ENCODE assay signal across 20 cellular contexts in genomic region chr2:58065248-58065647, GRCh38. TPM values are rescaled to one million over a fixed set of nuclear protein-coding genes. Genes with fewer than 3 reads are reported as not detected.
DNase-seq lines count a peak whose midpoint lies in the region; ATAC-seq, FAIRE-seq and TF ChIP-seq lines count a peak whose summit lies in the region.
"Had no signal": no experiment of that assay in that cellular context is flagged by ENCODE, and none has a peak within 500 bp of the region (broad histone marks: within the 10 kb centered on the region; RNA-seq: fewer than 3 reads in every experiment).

No MANE protein-coding gene starts in this region.

- H3K27ac ChIP-seq in K562 (ENCODE audit: extremely low read depth, low read depth, low read length): no peak overlapping the region
- peak overlapping the region; percentile 93 for H3K27ac ChIP-seq in smooth muscle cell (ENCODE audit: low read depth)
- H3K27ac ChIP-seq in colonic mucosa: no peak overlapping the region
- no peak overlapping the region for H3K27ac ChIP-seq in hepatocyte
- H3K27ac ChIP-seq: BLaER1, C4-2B had no signal

- H3K4me1 ChIP-seq in K562 (replicated peaks in 1 of 2; ENCODE audit: control insufficient read depth in 2 of 2, insufficient read depth in 2 of 2, low read length in 2 of 2) (no peaks in the 10 kb centered on the region), smooth muscle cell (ENCODE audit: low read depth) (peaks cover 11% of the 10 kb centered on the region), colonic mucosa (no peaks in the 10 kb centered on the region), hepatocyte (ENCODE audit: insufficient read depth) (no peaks in the 10 kb centered on the region)
- H3K4me1 ChIP-seq: Caco-2 had no signal

- peaks cover 37% of the 10 kb centered on the region for H3K36me3 Mint-ChIP-seq in HFFc6 (ENCODE audit: low read depth)

- TF ChIP-seq CTCF in K562 (IDR thresholded peaks at IDR 0.05 in 2 of 3, conservative IDR thresholded peaks at IDR 0.05 in 1 of 3; ENCODE audit: insufficient read depth in 2 of 3, low read depth in 1 of 3, low read length in 3 of 3) (no peak), smooth muscle cell (IDR thresholded peaks at IDR 0.05; ENCODE audit: borderline replicate concordance, insufficient read depth, poor library complexity, severe bottlenecking) (no peak), HFFc6 (IDR thresholded peaks at IDR 0.05) (no peak), colonic mucosa (IDR thresholded peaks at IDR 0.05) (no peak), hepatocyte (IDR thresholded peaks at IDR 0.05; ENCODE audit: poor library complexity) (no peak)

- no peak overlapping the region for H3K27ac Mint-ChIP-seq in HFFc6
- H3K27ac Mint-ChIP-seq: B cell; CD4-positive, CD25-positive, alpha-beta regulatory T cell; CD8-positive, alpha-beta T cell; GM23338 had no signal

- DNase-seq in GM19239 (ENCODE audit: insufficient read length, low spot score): no peak
- DNase-seq in HCEC 1CT: peak; percentile 12
- DNase-seq in K562 (ENCODE audit: extremely low read depth in 1 of 4, low spot score in 3 of 4): no peak
- DNase-seq in smooth muscle cell (lab: John Stamatoyannopoulos, UW; ENCODE audit: unreplicated experiment): no peak
- no peak for DNase-seq in HFFc6
- DNase-seq in colonic mucosa: no peak
- no peak for DNase-seq in hepatocyte (ENCODE audit: low spot score)
- DNase-seq: Caco-2; CD4-positive, CD25-positive, alpha-beta regulatory T cell; CD8-positive, alpha-beta T cell; DMS153; DND-41; H7 had no signal

- H3K9me3 ChIP-seq in K562 (replicated peaks; ENCODE audit: control insufficient read depth, insufficient read depth, low read depth, low read length) (no peaks in the 10 kb centered on the region), smooth muscle cell (replicated peaks; ENCODE audit: low read depth) (no peaks in the 10 kb centered on the region), colonic mucosa (no peaks in the 10 kb centered on the region), hepatocyte (ENCODE audit: low read depth) (no peaks in the 10 kb centered on the region)
- H3K9me3 ChIP-seq: Caco-2 had no signal

- H3K36me3 ChIP-seq in K562 (ENCODE audit: control insufficient read depth, insufficient read depth, low read length) (peaks cover 15% of the 10 kb centered on the region), smooth muscle cell (ENCODE audit: low read depth) (no peaks in the 10 kb centered on the region), colonic mucosa (no peaks in the 10 kb centered on the region), hepatocyte (replicated peaks; ENCODE audit: insufficient read depth, low read depth) (no peaks in the 10 kb centered on the region)

- peaks cover 50% of the 10 kb centered on the region for H3K4me1 Mint-ChIP-seq in HFFc6 (ENCODE audit: low read depth)
- H3K4me1 Mint-ChIP-seq: GM23338 had no signal

- H3K4me3 Mint-ChIP-seq in HFFc6: no peak overlapping the region
- H3K4me3 Mint-ChIP-seq: B cell; CD4-positive, CD25-positive, alpha-beta regulatory T cell; CD8-positive, alpha-beta T cell; GM23338 had no signal

- H3K27me3 Mint-ChIP-seq in HFFc6 (ENCODE audit: insufficient read depth): no peaks in the 10 kb centered on the region
- H3K27me3 Mint-ChIP-seq: B cell; CD4-positive, CD25-positive, alpha-beta regulatory T cell had no signal

- H3K4me3 ChIP-seq in K562 (no peak overlapping the region), smooth muscle cell (no peak overlapping the region), colonic mucosa (no peak overlapping the region), hepatocyte (no peak overlapping the region)
- H3K4me3 ChIP-seq: BLaER1, GM23338 had no signal

- H4K20me1 ChIP-seq in K562 (replicated peaks; ENCODE audit: control insufficient read depth, insufficient read depth, low read length) (no peaks in the 10 kb centered on the region), smooth muscle cell (ENCODE audit: low read depth) (peaks cover 7% of the 10 kb centered on the region), hepatocyte (ENCODE audit: insufficient read depth, poor library complexity, severe bottlenecking) (no peaks in the 10 kb centered on the region)
- H4K20me1 ChIP-seq: BLaER1 had no signal

- 0 out of 3 replicates have a peak, but pooled peaks cover 6% of the 10 kb centered on the region for H3K79me2 ChIP-seq in K562 (ENCODE audit: control insufficient read depth, insufficient read depth, low read length)
- peaks cover 24% of the 10 kb centered on the region for H3K79me2 ChIP-seq in smooth muscle cell (ENCODE audit: low read depth)
- peaks cover 4% of the 10 kb centered on the region for H3K79me2 ChIP-seq in hepatocyte

- FAIRE-seq in GM19239 (lab: Jason Lieb, UNC): peak; percentile 42
- FAIRE-seq in K562 (lab: Jason Lieb, UNC): no peak
- FAIRE-seq: GM12892 had no signal

- ATAC-seq in K562: no peak
- ATAC-seq: CD8-positive, alpha-beta T cell; GM23338; HCT116 had no signal

- CTCF ChIA-PET in K562 (lab: Yijun Ruan, JAX; ENCODE audit: low intra/inter-chr PET ratio): no interaction called here

- TF ChIP-seq POLR2A in K562 (conservative IDR thresholded peaks at IDR 0.05): no peak

- H3K4me2 ChIP-seq in K562 (ENCODE audit: insufficient read depth, low read length): no peak overlapping the region
- peak overlapping the region; percentile 74 for H3K4me2 ChIP-seq in smooth muscle cell
- no peak overlapping the region for H3K4me2 ChIP-seq in hepatocyte
- H3K4me2 ChIP-seq: BLaER1, GM23338 had no signal

- H3K9me3 Mint-ChIP-seq in HFFc6: no peaks in the 10 kb centered on the region
- H3K9me3 Mint-ChIP-seq: GM23338 had no signal

- no peak for TF ChIP-seq EP300 in K562 (IDR thresholded peaks at IDR 0.05; ENCODE audit: low read length)

- 100% methylated on average over 1 of the region's 1 CpG for WGBS in K562 (ENCODE audit: insufficient coverage, low coverage, missing lambda C conversion rate)
- WGBS in smooth muscle cell (ENCODE audit: low lambda C conversion rate): 100% methylated on average over 1 of the region's 1 CpG
- 100% methylated on average over 1 of the region's 1 CpG for WGBS in hepatocyte (ENCODE audit: low lambda C conversion rate, missing lambda C conversion rate)

- intact Hi-C loops in K562 (cut with micrococcal nuclease) (no loop called here), colonic mucosa (cut with DNase I) (no loop called here)

- no peaks in the 10 kb centered on the region for H3K9me2 ChIP-seq in hepatocyte (replicated peaks; ENCODE audit: insufficient read depth)

- no TSS peak for BruUV-seq in K562 (replicated peaks; lab: Mats Ljungman, UMichigan)

- TF ChIP-seq RAD21 in K562 (CRISPR knock-in tag; conservative IDR thresholded peaks at IDR 0.05 in 1 of 2, IDR thresholded peaks at IDR 0.05 in 1 of 2): no peak

- in situ Hi-C loops in K562 (cut with MboI): no loop called here

- H3K27me3 ChIP-seq in K562 (ENCODE audit: control insufficient read depth in 2 of 2, insufficient read depth in 2 of 2, low read length in 2 of 2) (no peaks in the 10 kb centered on the region), smooth muscle cell (ENCODE audit: low read depth) (no peaks in the 10 kb centered on the region), colonic mucosa (no peaks in the 10 kb centered on the region), hepatocyte (no peaks in the 10 kb centered on the region)
- H3K27me3 ChIP-seq: BLaER1 had no signal

- H2AFZ ChIP-seq in K562 (ENCODE audit: low read depth, low read length): no peak overlapping the region
- H2AFZ ChIP-seq in smooth muscle cell (ENCODE audit: low read depth): no peak overlapping the region
- no peak overlapping the region for H2AFZ ChIP-seq in hepatocyte
- H2AFZ ChIP-seq: GM23338 had no signal

- H3K9me1 ChIP-seq in K562 (ENCODE audit: control insufficient read depth, insufficient read depth, low read length): no peaks in the 10 kb centered on the region

- H3K9ac ChIP-seq in K562 (ENCODE audit: insufficient read depth in 1 of 2, low read depth in 2 of 2, low read length in 2 of 2) (no peak overlapping the region), smooth muscle cell (ENCODE audit: low read depth) (no peak overlapping the region), colonic mucosa (ENCODE audit: low read depth in 2 of 2, low read length in 2 of 2) (no peak overlapping the region)
- H3K9ac ChIP-seq: BLaER1 had no signal

- POLR2A ChIA-PET in K562 (lab: Yijun Ruan, JAX): interaction anchor here (0.9 kb wide), 1 partner anchor 41 kb away, joined by 5 read pairs; no protein-coding TSS in a partner anchor

- peaks cover 26% of the 10 kb centered on the region for H3F3A ChIP-seq in smooth muscle cell (ENCODE audit: low read depth)

RNA-seq across cellular contexts. Expression of gene VRK2, which starts 18.6 kb away (rescaled TPM):
- 5.3 and 17.4 TPM in 2 replicates for total RNA-seq in K562 (2011; cell fraction: chromatin; rRNA removed; ENCODE audit: low replicate concordance)
- 3.7 and 4.0 TPM in 2 replicates for total RNA-seq in K562 (2011; cell fraction: nucleolus; rRNA removed)
- total RNA-seq in K562 (2011; cell fraction: nucleoplasm; rRNA removed): 5.6 and 8.5 TPM in 2 replicates
- total RNA-seq in K562 (2014; rRNA removed) (31.9 and 32.1 TPM in 2 replicates), K562 (2014; rRNA removed; fragmentation: Illumina TruSeq; extraction: Trizol) (47.4 and 52.9 TPM in 2 replicates), K562 (2015; rRNA removed; fragmentation: Illumina TruSeq; extraction: Trizol) (44.0 and 46.5 TPM in 2 replicates), K562 (2021) (36.2 and 38.0 TPM in 2 replicates), smooth muscle cell (35.5 and 37.9 TPM in 2 replicates), colonic mucosa (10 to 100 TPM; 20.5 to 27.2 TPM), hepatocyte (19.3 and 25.1 TPM in 2 replicates)
- polyA plus RNA-seq in K562 (2011; rRNA removed) (36.5 and 42.5 TPM in 2 replicates), K562 (2014; fragmentation: Illumina TruSeq; extraction: Trizol) (41.8 and 49.2 TPM in 2 replicates), K562 (2014; fragmentation: Nextera tagmentation; extraction: Ambion mirVana) (10 to 100 TPM; 22.6 to 30.1 TPM), K562 (2014; rRNA removed) (27.2 and 30.1 TPM in 2 replicates), smooth muscle cell (22.2 and 26.8 TPM in 2 replicates), hepatocyte (16.5 and 18.4 TPM in 2 replicates)
- 10.2 and 18.3 TPM in 2 replicates for polyA plus RNA-seq in K562 (2011; cell fraction: cytosol; rRNA removed)
- polyA plus RNA-seq in K562 (2011; cell fraction: nucleus; rRNA removed): 14.6 and 23.3 TPM in 2 replicates
- 36.3 and 36.6 TPM in 2 replicates for polyA plus RNA-seq in K562 (2012)
- 34.5 and 38.4 TPM in 2 replicates for polyA minus RNA-seq in K562 (2011; rRNA and poly(A)+ RNA removed)
- polyA minus RNA-seq in K562 (2011; cell fraction: cytosol; rRNA and poly(A)+ RNA removed): 14.4 and 16.8 TPM in 2 replicates
- 10.9 and 21.5 TPM in 2 replicates for polyA minus RNA-seq in K562 (2011; cell fraction: nucleus; rRNA and poly(A)+ RNA removed)
- 10 to 100 TPM; 17.6 to 27.1 (median 23.0) TPM for total RNA-seq in HFFc6 (2021; fragmentation: NEBNext Ultra II Directional; extraction: Animal tissue kit (Norgen Biotek cat#: 25700))
- total RNA-seq: A172 had no signal
